27 cellular contexts compared by ENCODE assay signal in the genomic region with DNA sequence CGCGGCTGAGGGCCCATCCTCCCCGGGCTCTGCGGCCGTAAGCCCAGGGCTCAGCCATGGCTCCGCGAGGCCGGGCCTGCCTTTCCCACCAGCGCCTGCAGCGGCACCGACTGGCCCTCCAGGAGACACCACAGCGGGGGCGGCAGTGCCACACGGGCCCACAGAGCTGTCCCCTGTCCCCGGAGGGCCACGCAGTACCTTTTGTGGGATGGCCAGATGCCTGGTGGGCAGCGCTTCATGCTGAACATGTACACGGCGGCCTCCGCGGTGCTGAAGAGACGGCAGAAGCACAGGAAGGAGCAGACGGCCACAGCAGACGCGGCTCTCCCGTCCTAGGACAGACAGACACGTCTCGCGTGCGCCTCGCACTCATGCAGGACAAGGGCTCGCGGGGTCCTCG. TPM values are rescaled to one million over a fixed set of nuclear protein-coding genes. Genes with fewer than 3 reads are reported as not detected.
"Had no signal": no experiment of that assay in that cellular context is flagged by ENCODE, and none has a peak within 500 bp of the region (broad histone marks: within the 10 kb centered on the region; RNA-seq: fewer than 3 reads in every experiment).

No MANE protein-coding gene starts in this region.

- H3K4me3 Mint-ChIP-seq: mesothelial cell of epicardium; naive B cell; natural killer cell; nephron progenitor cell; neural progenitor cell; stimulated activated naive CD8-positive, alpha-beta T cell treated with anti-CD3 and anti-CD28 coated beads, Interleukin-15, Interleukin-2, amounts not matched to agents 100 ng/mL and 50 ng/mL, for 24 hours had no signal

- H3K4me1 ChIP-seq: neural progenitor cell, right atrium auricular region, suprapubic skin, tibial artery, upper lobe of right lung had no signal

- H3K4me1 Mint-ChIP-seq: mesothelial cell of epicardium, naive B cell, nephron progenitor cell, neural progenitor cell had no signal

- FAIRE-seq: urothelium cell line had no signal

- H3K4me2 ChIP-seq: neural progenitor cell had no signal

- H3K36me3 ChIP-seq: neural progenitor cell, ovary had no signal

- H3K4me3 ChIP-seq: left ventricle myocardium inferior, lung, neural progenitor cell, ovary, right atrium auricular region, skin epidermis, suprapubic skin, thoracic aorta, tibial artery, upper lobe of right lung had no signal

- H3K27ac Mint-ChIP-seq: mesothelial cell of epicardium; naive B cell; natural killer cell; nephron progenitor cell; neural progenitor cell; progenitor cell of endocrine pancreas; stimulated activated naive CD8-positive, alpha-beta T cell treated with anti-CD3 and anti-CD28 coated beads, Interleukin-15, Interleukin-2, amounts not matched to agents 100 ng/mL and 50 ng/mL, for 24 hours had no signal

- H3K9me3 Mint-ChIP-seq: mesothelial cell of epicardium; naive B cell; natural killer cell; nephron progenitor cell; neural progenitor cell; stimulated activated naive CD8-positive, alpha-beta T cell treated with anti-CD3 and anti-CD28 coated beads, Interleukin-15, Interleukin-2, amounts not matched to agents 100 ng/mL and 50 ng/mL, for 24 hours had no signal

- DNase-seq: hypothalamus; islet precursor cell; left ventricle myocardium inferior; mesendoderm; naive B cell; natural killer cell; nephron progenitor cell; ovary; stimulated activated CD4-positive, alpha-beta T cell treated with anti-CD3 and anti-CD28 coated beads, Interleukin-12 subunit alpha, Interleukin-12 subunit beta, amount 100 ng/mL, for 4 hours; stimulated activated CD4-positive, alpha-beta T cell treated with anti-CD3 and anti-CD28 coated beads, Interleukin-15, amount 100 ng/mL, for 24 hours; stimulated activated CD4-positive, alpha-beta T cell treated with anti-CD3 and anti-CD28 coated beads, Interleukin-2, amount 100 ng/mL, for 24 hours; stimulated activated CD4-positive, alpha-beta T cell treated with anti-CD3 and anti-CD28 coated beads, Interleukin-4, amount 100 ng/mL, for 1 hour; stimulated activated naive CD4-positive, alpha-beta T cell; tibial artery; trophoblast cell; upper lobe of right lung had no signal

- H3K9me3 ChIP-seq: left ventricle myocardium inferior, ovary, right atrium auricular region, suprapubic skin, thoracic aorta, tibial artery, upper lobe of right lung had no signal

- H3K9ac ChIP-seq: neural progenitor cell had no signal

- H3K27ac ChIP-seq: left ventricle myocardium inferior, neural progenitor cell, ovary, right atrium auricular region, skin epidermis, suprapubic skin, thoracic aorta, tibial artery, upper lobe of right lung had no signal

- ATAC-seq: natural killer cell, sciatic nerve, upper lobe of right lung had no signal

- H3K27me3 ChIP-seq: neural progenitor cell, ovary, right atrium auricular region, suprapubic skin, tibial artery, upper lobe of right lung had no signal

- H3K36me3 Mint-ChIP-seq: natural killer cell had no signal

- H3K27me3 Mint-ChIP-seq: naive B cell; progenitor cell of endocrine pancreas; stimulated activated naive CD8-positive, alpha-beta T cell treated with anti-CD3 and anti-CD28 coated beads, Interleukin-15, Interleukin-2, amounts not matched to agents 100 ng/mL and 50 ng/mL, for 24 hours had no signal

- H2AFZ ChIP-seq: neural progenitor cell had no signal

RNA-seq across cellular contexts. Expression of a gene that starts 55.8 kb away (rescaled TPM):
- total RNA-seq: natural killer cell had no signal
